Comparison of ENCODE assay signal across 22 cellular contexts in the genomic region with DNA sequence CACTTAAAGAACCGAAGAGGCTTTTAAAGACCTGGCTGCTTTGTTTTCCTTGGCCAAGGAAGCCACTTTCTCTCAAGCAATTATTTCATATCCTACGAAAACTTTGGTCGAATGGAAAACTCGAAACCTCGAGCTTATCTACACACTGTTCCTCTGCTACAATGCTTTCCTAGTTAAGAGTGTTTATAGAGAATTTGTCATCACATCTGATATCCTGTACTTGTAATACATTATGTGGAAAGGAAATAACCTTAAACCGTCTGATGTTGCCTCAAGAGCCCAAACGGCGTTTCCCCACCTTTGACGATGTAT. TPM values are rescaled to one million over a fixed set of nuclear protein-coding genes. Genes with fewer than 3 reads are reported as not detected.
"Had no signal": no experiment of that assay in that cellular context is flagged by ENCODE, and none has a peak within 500 bp of the region (broad histone marks: within the 10 kb centered on the region; RNA-seq: fewer than 3 reads in every experiment).

No MANE protein-coding gene starts in this region.

- ATAC-seq: foreskin keratinocyte; natural killer cell treated with Interleukin-12 subunit alpha and Interleukin-12 subunit beta and Interleukin-15 and Interleukin-18, amount 100 ng/mL, for 72 hours; right lobe of liver; stimulated activated naive CD8-positive, alpha-beta T cell treated with anti-CD3 and anti-CD28 coated beads, Interleukin-15, amount 100 ng/mL, for 72 hours had no signal

- H3K9me3 Mint-ChIP-seq: dendritic cell treated with granulocyte-macrophage colony-stimulating factor and Interleukin-4, amounts not matched to agents 40 ng/mL and 50 ng/mL, for 4 days; natural killer cell treated with Interleukin-12 subunit alpha and Interleukin-12 subunit beta and Interleukin-15 and Interleukin-18, amount 100 ng/mL, for 72 hours had no signal

- H3K4me1 ChIP-seq: parathyroid adenoma had no signal

- H3K4me3 ChIP-seq: right lobe of liver, skin epidermis had no signal

- DNase-seq: activated gamma-delta T cell treated with Interleukin-2 at 50 U/mL for 16 hours; activated T-cell treated with anti-CD3 and anti-CD28 coated beads, Interleukin-2, amount 50 U/mL, for 1 hour; aorta; caudate nucleus; effector CD4-positive, alpha-beta T cell; foreskin keratinocyte; nucleus accumbens; right lobe of liver; stimulated activated CD4-positive, alpha-beta T cell treated with anti-CD3 and anti-CD28 coated beads, Interleukin-1b, Interleukin-23, amount 100 ng/mL, for 48 hours; stimulated activated naive CD8-positive, alpha-beta T cell treated with anti-CD3 and anti-CD28 coated beads, Interleukin-15, amount 100 ng/mL, for 72 hours; trophoblast cell had no signal

- H3K27ac Mint-ChIP-seq: activated naive CD4-positive, alpha-beta T cell treated with anti-CD3 and anti-CD28 coated beads, Interleukin-2, amount 50 U/mL, for 24 hours; dendritic cell treated with granulocyte-macrophage colony-stimulating factor and Interleukin-4, amounts not matched to agents 40 ng/mL and 50 ng/mL, for 4 days; memory B cell; natural killer cell treated with Interleukin-12 subunit alpha and Interleukin-12 subunit beta and Interleukin-15 and Interleukin-18, amount 100 ng/mL, for 72 hours; stimulated activated naive CD8-positive, alpha-beta T cell treated with anti-CD3 and anti-CD28 coated beads, Interleukin-15, amount 100 ng/mL, for 72 hours had no signal

- H3K4me3 Mint-ChIP-seq: activated naive CD4-positive, alpha-beta T cell treated with anti-CD3 and anti-CD28 coated beads, Interleukin-2, amount 50 U/mL, for 24 hours; dendritic cell treated with granulocyte-macrophage colony-stimulating factor and Interleukin-4, amounts not matched to agents 40 ng/mL and 50 ng/mL, for 4 days; memory B cell; natural killer cell treated with Interleukin-12 subunit alpha and Interleukin-12 subunit beta and Interleukin-15 and Interleukin-18, amount 100 ng/mL, for 72 hours; stimulated activated naive CD8-positive, alpha-beta T cell treated with anti-CD3 and anti-CD28 coated beads, Interleukin-15, amount 100 ng/mL, for 72 hours had no signal

- H3K4me1 Mint-ChIP-seq: activated naive CD4-positive, alpha-beta T cell treated with anti-CD3 and anti-CD28 coated beads, Interleukin-2, amount 50 U/mL, for 24 hours; memory B cell had no signal

- H3K9me3 ChIP-seq: right lobe of liver had no signal

- H3K36me3 ChIP-seq: right lobe of liver had no signal

- H3K36me3 Mint-ChIP-seq: activated naive CD4-positive, alpha-beta T cell treated with anti-CD3 and anti-CD28 coated beads, Interleukin-2, amount 50 U/mL, for 24 hours; brain; memory B cell had no signal

- H3K27ac ChIP-seq: foreskin keratinocyte, parathyroid adenoma, right lobe of liver, VCaP had no signal

RNA-seq across cellular contexts. Expression of a gene that starts 28.1 kb away (rescaled TPM):
- total RNA-seq: aorta; liver; natural killer cell treated with Interleukin-12 subunit alpha and Interleukin-12 subunit beta and Interleukin-15 and Interleukin-18, amount 100 ng/mL, for 72 hours; pulmonary artery endothelial cell; right lobe of liver; T-helper 2 cell treated with Interferon-gamma antibody and Interleukin-4, amounts not matched to agents 100 ng/mL and 5 ng/mL, for 36 hours had no signal
